In the genomic region with DNA sequence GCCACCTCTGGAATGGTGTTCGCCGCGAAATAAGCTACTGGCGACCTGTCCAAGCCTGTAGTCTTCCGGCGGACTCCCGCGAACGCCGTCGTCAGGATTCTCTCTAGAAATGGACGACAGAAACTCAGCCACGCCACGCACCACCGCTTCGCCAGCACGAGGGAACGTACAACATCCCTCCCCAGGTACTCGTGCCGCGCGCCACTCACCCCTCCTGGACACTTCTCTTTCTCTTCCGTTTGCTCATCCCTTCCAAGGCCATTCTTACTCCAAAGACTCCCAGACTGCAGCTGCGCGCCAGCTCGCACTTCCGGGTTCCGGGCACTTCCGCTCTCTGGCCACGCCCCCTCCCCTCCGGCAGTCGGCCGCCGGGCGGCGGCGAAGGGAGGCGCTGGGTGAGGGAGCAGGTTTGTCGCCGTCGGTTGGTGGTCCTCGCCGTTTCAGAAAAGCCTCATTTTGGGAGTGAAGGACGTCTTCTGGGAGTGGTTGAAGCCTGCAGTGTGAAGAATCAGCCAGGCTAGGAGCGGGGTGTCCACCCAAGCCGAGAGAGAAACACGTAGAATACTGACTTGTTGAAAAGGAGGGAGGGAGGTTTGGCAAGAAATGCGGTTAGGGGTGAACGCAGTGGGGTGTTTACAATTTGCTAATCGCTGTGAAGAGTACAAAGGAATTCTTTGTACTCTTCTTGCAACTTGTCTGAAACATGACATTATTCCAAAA, we compare ENCODE assay signal across 8 cellular contexts. TPM values are rescaled to one million over a fixed set of nuclear protein-coding genes. Genes with fewer than 3 reads are reported as not detected.
A peak's percentile ranks its signal among the peaks of the same experiment; 100 is the strongest.
DNase-seq lines count a peak whose midpoint lies in the region; ATAC-seq and TF ChIP-seq lines count a peak whose summit lies in the region.

A gene with protein sequence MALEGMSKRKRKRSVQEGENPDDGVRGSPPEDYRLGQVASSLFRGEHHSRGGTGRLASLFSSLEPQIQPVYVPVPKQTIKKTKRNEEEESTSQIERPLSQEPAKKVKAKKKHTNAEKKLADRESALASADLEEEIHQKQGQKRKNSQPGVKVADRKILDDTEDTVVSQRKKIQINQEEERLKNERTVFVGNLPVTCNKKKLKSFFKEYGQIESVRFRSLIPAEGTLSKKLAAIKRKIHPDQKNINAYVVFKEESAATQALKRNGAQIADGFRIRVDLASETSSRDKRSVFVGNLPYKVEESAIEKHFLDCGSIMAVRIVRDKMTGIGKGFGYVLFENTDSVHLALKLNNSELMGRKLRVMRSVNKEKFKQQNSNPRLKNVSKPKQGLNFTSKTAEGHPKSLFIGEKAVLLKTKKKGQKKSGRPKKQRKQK (minus strand): TSS at position 286 of the 720 bp plus-strand sequence. CDS start 24 bp downstream, at position 262.

- H3K9ac ChIP-seq in ES-I3 (ENCODE audit: low read depth, low read length): peak within 1 kb of the TSS; percentile 94

- H3K4me1 ChIP-seq in ES-I3 (ENCODE audit: insufficient read depth, low read length): no peaks in the 10 kb centered on the region

- peak within 1 kb of the TSS; percentile 92 for H3K4me3 Mint-ChIP-seq in natural killer cell treated with Interleukin-12 subunit alpha and Interleukin-12 subunit beta and Interleukin-15 and Interleukin-18, amount 100 ng/mL, for 72 hours

- peak within 1 kb of the TSS; percentile 93 to 97 for H3K27ac Mint-ChIP-seq in natural killer cell treated with Interleukin-12 subunit alpha and Interleukin-12 subunit beta and Interleukin-15 and Interleukin-18, amount 100 ng/mL, for 72 hours

- H3K4me3 ChIP-seq in H7 (ENCODE audit: insufficient read depth, low read depth, low read length) (peak within 1 kb of the TSS; percentile 95), fibroblast of pulmonary artery (replicated peaks; ENCODE audit: low read depth, low read length) (peak within 1 kb of the TSS; percentile 96)

- no peaks in the 10 kb centered on the region for H3K9me3 Mint-ChIP-seq in natural killer cell treated with Interleukin-12 subunit alpha and Interleukin-12 subunit beta and Interleukin-15 and Interleukin-18, amount 100 ng/mL, for 72 hours

- peak; percentile 94 for DNase-seq in H7
- DNase-seq in M059J (ENCODE audit: low read depth): peak; percentile 91
- DNase-seq in SHP77 (lab: John Stamatoyannopoulos, UW): peak; percentile 84 to 86
- DNase-seq in activated T-helper 9 cell treated with anti-CD3 and anti-CD28 coated beads, Interleukin-2, amount 50 U/mL, for 16 hours (ENCODE audit: low read depth): peak; percentile 90
- DNase-seq in fibroblast of pulmonary artery (ENCODE audit: low read depth): peak; percentile 89
- peak; percentile 95 for DNase-seq in natural killer cell treated with Interleukin-12 subunit alpha and Interleukin-12 subunit beta and Interleukin-15 and Interleukin-18, amount 100 ng/mL, for 72 hours (ENCODE audit: low spot score)
- peak; percentile 89 for DNase-seq in stimulated activated naive CD4-positive, alpha-beta T cell treated with Interleukin-2 at 50 U/mL for 16 hours (lab: John Stamatoyannopoulos, UW)

- peaks cover 23% of the 10 kb centered on the region for H3K36me3 ChIP-seq in ES-I3 (ENCODE audit: insufficient read depth, low read length)
- H3K36me3 ChIP-seq in H7 (replicated peaks; ENCODE audit: control insufficient read depth, insufficient read depth, low read length): peaks cover 9% of the 10 kb centered on the region

- H3K27me3 Mint-ChIP-seq in natural killer cell treated with Interleukin-12 subunit alpha and Interleukin-12 subunit beta and Interleukin-15 and Interleukin-18, amount 100 ng/mL, for 72 hours: no peaks in the 10 kb centered on the region

- peak; percentile 96 to 97 for ATAC-seq in natural killer cell treated with Interleukin-12 subunit alpha and Interleukin-12 subunit beta and Interleukin-15 and Interleukin-18, amount 100 ng/mL, for 72 hours

- no peaks in the 10 kb centered on the region for H3K27me3 ChIP-seq in H7 (ENCODE audit: control insufficient read depth, insufficient read depth, low read length)

- no peaks in the 10 kb centered on the region for H3K9me3 ChIP-seq in ES-I3 (ENCODE audit: control insufficient read depth, insufficient read depth, low read length)

- peaks cover 7% of the 10 kb centered on the region for H3K36me3 Mint-ChIP-seq in natural killer cell treated with Interleukin-12 subunit alpha and Interleukin-12 subunit beta and Interleukin-15 and Interleukin-18, amount 100 ng/mL, for 72 hours

- H3K4me1 Mint-ChIP-seq in natural killer cell treated with Interleukin-12 subunit alpha and Interleukin-12 subunit beta and Interleukin-15 and Interleukin-18, amount 100 ng/mL, for 72 hours (ENCODE audit: low read depth in 2 of 2): peaks cover 16 to 17% of the 10 kb centered on the region in 2 donors

- peak; percentile 8 for TF ChIP-seq CTCF in fibroblast of pulmonary artery (IDR thresholded peaks at IDR 0.05; ENCODE audit: low read length, missing control alignments)

RNA-seq across cellular contexts. Expression of the gene that starts here (rescaled TPM):
- 101 and 105 TPM in 2 replicates for total RNA-seq in H7 (2014; rRNA removed; shearing (Covaris generic))
- total RNA-seq in M059J (2014; rRNA removed; shearing (Covaris generic)): 73.0 and 82.7 TPM in 2 replicates
- total RNA-seq in natural killer cell treated with Interleukin-12 subunit alpha and Interleukin-12 subunit beta and Interleukin-15 and Interleukin-18, amount 100 ng/mL, for 72 hours: 100 to 1,000 TPM; 104 to 132 TPM

Comparison
In these comparisons a context has a peak if more than half of its experiments do, and no peak if none do; other contexts are left out.
1. Peak in every context shown above with its lines: DNase-seq, ATAC-seq and H3K4me3 ChIP-seq.